5 cellular contexts compared by ENCODE assay signal in genomic region chr19:12921083-12921482, GRCh38. TPM values are rescaled to one million over a fixed set of nuclear protein-coding genes. Genes with fewer than 3 reads are reported as not detected.
"Had no signal": no experiment of that assay in that cellular context is flagged by ENCODE, and none has a peak within 500 bp of the region (broad histone marks: within the 10 kb centered on the region; RNA-seq: fewer than 3 reads in every experiment).

No MANE protein-coding gene starts in this region.

RNA-seq across cellular contexts. Expression of gene SYCE2, which starts 2.0 kb away (rescaled TPM):
- total RNA-seq: chondrocyte, left ventricle myocardium superior, pancreas, stomach, upper lobe of left lung had no signal
